Comparison of ENCODE assay signal across 26 cellular contexts in the genomic region with DNA sequence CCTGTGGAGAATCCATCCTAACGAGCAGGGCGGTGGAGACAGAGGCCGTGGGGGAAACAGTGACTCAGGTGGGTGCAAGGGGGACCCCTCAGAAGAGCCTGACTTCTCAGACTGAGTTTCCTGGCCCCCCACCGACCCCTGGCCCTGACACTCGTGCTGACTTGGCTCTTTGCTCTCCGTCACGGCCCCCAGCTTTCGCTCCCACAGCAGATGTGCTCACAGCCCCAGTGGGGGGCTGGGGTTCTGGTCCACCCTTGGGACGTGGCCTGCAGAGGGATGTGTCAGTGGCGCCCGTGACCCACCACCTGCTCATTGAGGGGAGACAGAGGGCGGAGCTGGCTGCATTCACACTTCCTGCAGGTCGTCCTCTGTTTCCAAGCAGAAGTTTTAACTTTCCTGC.
"Had no signal": no experiment of that assay in that cellular context is flagged by ENCODE, and none has a peak within 500 bp of the region (broad histone marks: within the 10 kb centered on the region; RNA-seq: fewer than 3 reads in every experiment).

No MANE protein-coding gene starts in this region.

- H3K36me3 ChIP-seq: gastrocnemius medialis, left lung, prostate gland, spleen, tibial artery, upper lobe of left lung, uterus had no signal

- H3K27ac ChIP-seq: dorsolateral prefrontal cortex, epithelial cell of prostate, gastrocnemius medialis, hepatocyte, left lung, prostate gland, skin epidermis, spleen, testis, tibial artery, upper lobe of left lung, uterus had no signal

- H3K4me3 ChIP-seq: dorsolateral prefrontal cortex, gastrocnemius medialis, hepatocyte, left lung, lung, mucosa of descending colon, prostate gland, skin epidermis, spleen, testis, tibial artery, upper lobe of left lung, uterus had no signal

- H3K9me3 ChIP-seq: gastrocnemius medialis, left lung, mucosa of descending colon, prostate gland, testis, tibial artery, upper lobe of left lung, uterus had no signal

- ATAC-seq: esophagus mucosa; left lung; mucosa of descending colon; natural killer cell treated with Interleukin-12 subunit alpha and Interleukin-12 subunit beta and Interleukin-15 and Interleukin-18, amount 100 ng/mL, for 72 hours; stimulated activated memory B cell treated with anti-CD40 and anti-IgM and Interleukin-4, amounts not matched to agents 10 μg/mL and 1 μg/mL and 100 μg/mL, for 72 hours; stimulated activated naive CD8-positive, alpha-beta T cell treated with anti-CD3 and anti-CD28 coated beads, Interleukin-15, Interleukin-2, amounts not matched to agents 100 U/mL and 50 U/mL, for 24 hours had no signal

- DNase-seq: cerebellar nuclear complex; cortex of kidney; dorsolateral prefrontal cortex; effector CD4-positive, alpha-beta T cell; foreskin fibroblast; kidney; left lung; mucosa of descending colon; naive B cell; spleen; stimulated activated CD4-positive, alpha-beta T cell treated with anti-CD3 and anti-CD28 coated beads, Interleukin-4, amount 100 ng/mL, for 4 hours; stimulated activated naive CD8-positive, alpha-beta T cell treated with anti-CD3 and anti-CD28 coated beads, Interleukin-15, Interleukin-2, amounts not matched to agents 100 U/mL and 50 U/mL, for 24 hours; substantia nigra; testis; tibial artery; upper lobe of left lung; uterus had no signal

- H3K27me3 ChIP-seq: gastrocnemius medialis, testis, tibial artery, upper lobe of left lung, uterus had no signal

- H3K4me1 ChIP-seq: gastrocnemius medialis, left lung, prostate gland, spleen, testis, tibial artery, upper lobe of left lung, uterus had no signal
